ENCODE assay signal across 8 cellular contexts in genomic region chr7:152436279-152437147, GRCh38. TPM values are rescaled to one million over a fixed set of nuclear protein-coding genes. Genes with fewer than 3 reads are reported as not detected.
DNase-seq lines count a peak whose midpoint lies in the region; ATAC-seq and TF ChIP-seq lines count a peak whose summit lies in the region.

No MANE protein-coding gene starts in this region.

- peaks cover 14 to 33% (median 22%) of the 10 kb centered on the region in 7 donors for H3K4me1 Mint-ChIP-seq in naive thymus-derived CD4-positive, alpha-beta T cell
- peaks cover 23% of the 10 kb centered on the region for H3K4me1 Mint-ChIP-seq in stimulated activated memory B cell treated with anti-CD40 and anti-IgM and Interleukin-4, amounts not matched to agents 10 μg/mL and 1 μg/mL and 100 μg/mL, for 72 hours

- H3K4me1 ChIP-seq in Peyer's patch (peaks cover 0 to 12% (median 5%) of the 10 kb centered on the region in 4 donors), fibroblast of lung (ENCODE audit: control insufficient read depth, extremely low read depth, insufficient read depth, low read length) (no peaks in the 10 kb centered on the region)
- peaks cover 5 to 7% of the 10 kb centered on the region in 2 donors for H3K4me1 ChIP-seq in naive thymus-derived CD4-positive, alpha-beta T cell (ENCODE audit: control insufficient read depth in 2 of 2, insufficient read depth in 2 of 2, low read length in 2 of 2)

- peak overlapping the region; percentile 85 to 97 (median 93) for H3K27ac Mint-ChIP-seq in naive thymus-derived CD4-positive, alpha-beta T cell
- peak overlapping the region; percentile 90 for H3K27ac Mint-ChIP-seq in stimulated activated memory B cell treated with anti-CD40 and anti-IgM and Interleukin-4, amounts not matched to agents 10 μg/mL and 1 μg/mL and 100 μg/mL, for 72 hours

- peak in 1 of 6 experiments; percentile 13 for TF ChIP-seq CTCF in Peyer's patch (IDR thresholded peaks at IDR 0.05)
- TF ChIP-seq CTCF in fibroblast of lung (conservative IDR thresholded peaks at IDR 0.05 in 1 of 2, IDR thresholded peaks at IDR 0.05 in 1 of 2; ENCODE audit: low read depth in 1 of 2, low read length in 2 of 2) = no peak

- H3K9ac ChIP-seq in fibroblast of lung (ENCODE audit: insufficient read depth, low read length) = peak overlapping the region; percentile 79

- in situ Hi-C loops in KBM-7 (cut with MboI; ENCODE audit: low pct_unique_long_range_greater_than_20kb, low sequenced_read_pairs) = no loop called here

- H3K27me3 Mint-ChIP-seq in naive thymus-derived CD4-positive, alpha-beta T cell = no peaks in the 10 kb centered on the region
- H3K27me3 Mint-ChIP-seq in stimulated activated memory B cell treated with anti-CD40 and anti-IgM and Interleukin-4, amounts not matched to agents 10 μg/mL and 1 μg/mL and 100 μg/mL, for 72 hours = no peaks in the 10 kb centered on the region

- CTCF ChIA-PET in naive thymus-derived CD4-positive, alpha-beta T cell (lab: Charles Lee) = no interaction called here

- H2AFZ ChIP-seq in fibroblast of lung (ENCODE audit: low read length) = peak overlapping the region; percentile 80

- intact Hi-C loops in naive thymus-derived CD4-positive, alpha-beta T cell (cut with micrococcal nuclease) = loop anchor here (1.0 to 10.0 kb wide), 8 partner anchors 27 to 1352 kb away; partner anchors contain the start of genes ACTR3B (in 2 of the 2), XRCC2 (in 2 of the 2), ABCF2 (in 1 of the 2) and AGAP3 (in 1 of the 2)

- H3K36me3 Mint-ChIP-seq in naive thymus-derived CD4-positive, alpha-beta T cell = peaks cover 0 to 2% (median 0%) of the 10 kb centered on the region in 5 donors
- H3K36me3 Mint-ChIP-seq in stimulated activated memory B cell treated with anti-CD40 and anti-IgM and Interleukin-4, amounts not matched to agents 10 μg/mL and 1 μg/mL and 100 μg/mL, for 72 hours = no peaks in the 10 kb centered on the region

- DNase-seq in DMS53 (lab: John Stamatoyannopoulos, UW) (peak; percentile 99), KBM-7 (peak; percentile 84), Peyer's patch (peak; percentile 82 to 96 (median 94)), fibroblast of lung (ENCODE audit: low read depth in 2 of 2) (peak; percentile 91 to 93)
- peak; percentile 79 to 90 for DNase-seq in activated T-helper 1 cell treated with anti-CD3 and anti-CD28 coated beads, Interleukin-2, amount 50 U/mL, for 16 hours (ENCODE audit: low read depth in 1 of 2, low spot score in 1 of 2)
- peak; percentile 79 to 92 (median 87) for DNase-seq in naive thymus-derived CD4-positive, alpha-beta T cell

- H3K79me2 ChIP-seq in fibroblast of lung (ENCODE audit: control insufficient read depth, insufficient read depth, low read length) = peaks cover 34% of the 10 kb centered on the region

- H4K20me1 ChIP-seq in fibroblast of lung (ENCODE audit: control insufficient read depth, extremely low read depth, insufficient read depth, low read length) = peaks cover 2% of the 10 kb centered on the region

- peak overlapping the region; percentile 80 for H3K4me2 ChIP-seq in fibroblast of lung (ENCODE audit: extremely low read depth, insufficient read depth, low read length)

- H3K9me3 ChIP-seq in Peyer's patch (no peaks in the 10 kb centered on the region), fibroblast of lung (ENCODE audit: control insufficient read depth, insufficient read depth, low read depth, low read length) (no peaks in the 10 kb centered on the region)
- H3K9me3 ChIP-seq in naive thymus-derived CD4-positive, alpha-beta T cell (ENCODE audit: control insufficient read depth in 2 of 3, low read length in 3 of 3) = no peaks in the 10 kb centered on the region

- H3K36me3 ChIP-seq in Peyer's patch (no peaks in the 10 kb centered on the region), fibroblast of lung (ENCODE audit: control insufficient read depth, insufficient read depth, low read length) (no peaks in the 10 kb centered on the region)
- peaks cover 0 to 3% (median 0%) of the 10 kb centered on the region in 3 experiments for H3K36me3 ChIP-seq in naive thymus-derived CD4-positive, alpha-beta T cell (ENCODE audit: control insufficient read depth in 2 of 3, insufficient read depth in 3 of 3, low read length in 3 of 3)

- H3K9me3 Mint-ChIP-seq in naive thymus-derived CD4-positive, alpha-beta T cell = no peaks in the 10 kb centered on the region
- H3K9me3 Mint-ChIP-seq in stimulated activated memory B cell treated with anti-CD40 and anti-IgM and Interleukin-4, amounts not matched to agents 10 μg/mL and 1 μg/mL and 100 μg/mL, for 72 hours = no peaks in the 10 kb centered on the region

- H3K27me3 ChIP-seq in Peyer's patch (no peaks in the 10 kb centered on the region), fibroblast of lung (ENCODE audit: control insufficient read depth, insufficient read depth, low read length) (no peaks in the 10 kb centered on the region)
- no peaks in the 10 kb centered on the region for H3K27me3 ChIP-seq in naive thymus-derived CD4-positive, alpha-beta T cell (ENCODE audit: control insufficient read depth in 2 of 2, insufficient read depth in 2 of 2, low read length in 2 of 2)

- H3K4me3 Mint-ChIP-seq in naive thymus-derived CD4-positive, alpha-beta T cell = peak overlapping the region; percentile 79 to 93 (median 87)
- peak overlapping the region; percentile 82 for H3K4me3 Mint-ChIP-seq in stimulated activated memory B cell treated with anti-CD40 and anti-IgM and Interleukin-4, amounts not matched to agents 10 μg/mL and 1 μg/mL and 100 μg/mL, for 72 hours

- H3K4me3 ChIP-seq in Peyer's patch (peak overlapping the region; percentile 77 to 94 (median 80)), fibroblast of lung (replicated peaks in 1 of 4; ENCODE audit: control extremely low read depth in 1 of 4, insufficient read depth in 1 of 4, low read depth in 3 of 4, low read length in 4 of 4) (peak overlapping the region; percentile 53 to 68 (median 60))
- H3K4me3 ChIP-seq in naive thymus-derived CD4-positive, alpha-beta T cell (ENCODE audit: low read length) = peak overlapping the region; percentile 75

- POLR2A ChIA-PET in naive thymus-derived CD4-positive, alpha-beta T cell (lab: Charles Lee) = interaction anchor here (1.0 to 1.5 kb wide), 2 partner anchors 24 to 28 kb away, joined by 4 to 5 read pairs; no protein-coding TSS in a partner anchor

- peak; percentile 33 to 68 for TF ChIP-seq POLR2A in Peyer's patch (IDR thresholded peaks at IDR 0.05)

- ATAC-seq in GM21619 (IDR thresholded peaks at IDR 0.05; ENCODE audit: unreplicated experiment) = peak; percentile 41
- peak; percentile 87 for ATAC-seq in naive thymus-derived CD4-positive, alpha-beta T cell
- peak; percentile 82 for ATAC-seq in stimulated activated memory B cell treated with anti-CD40 and anti-IgM and Interleukin-4, amounts not matched to agents 10 μg/mL and 1 μg/mL and 100 μg/mL, for 72 hours

- peak overlapping the region; percentile 98 to 100 (median 99) for H3K27ac ChIP-seq in Peyer's patch
- H3K27ac ChIP-seq in fibroblast of lung (ENCODE audit: insufficient read depth, low read length) = peak overlapping the region; percentile 81
- peak overlapping the region; percentile 97 for H3K27ac ChIP-seq in naive thymus-derived CD4-positive, alpha-beta T cell (ENCODE audit: low read depth, low read length)

RNA-seq across cellular contexts. Expression of gene KMT2C, which starts 0.7 kb away (rescaled TPM):
- total RNA-seq in Peyer's patch = 100 to 1,000 TPM in 3 of 4 donors, 10 to 100 TPM in 1; 84.2 to 185 (median 111) TPM
- 24.1 and 32.4 TPM in 2 replicates for total RNA-seq in fibroblast of lung
- 11.0 and 11.1 TPM in 2 replicates for polyA plus RNA-seq in fibroblast of lung
- 6.9 and 9.3 TPM in 2 replicates for polyA plus RNA-seq in fibroblast of lung (2012)
- 31.5 and 31.8 TPM in 2 replicates for polyA minus RNA-seq in fibroblast of lung (ENCODE audit: low replicate concordance)
- total RNA-seq in naive thymus-derived CD4-positive, alpha-beta T cell = 100 to 1,000 TPM in 4 of 5 experiments, 10 to 100 TPM in 1; 82.5 to 152 (median 121) TPM
- 10 to 100 TPM; 17.0 to 18.6 TPM for polyA plus RNA-seq in naive thymus-derived CD4-positive, alpha-beta T cell

Comparison
In these comparisons a context has a peak if more than half of its experiments do, and no peak if none do; other contexts are left out.
1. Peak in every context shown above with its lines: DNase-seq, ATAC-seq, H3K4me3 ChIP-seq and H3K27ac ChIP-seq.